In genomic region chr9:20599195-20599594, GRCh38 we compare ENCODE assay signal across 27 cellular contexts. TPM values are rescaled to one million over a fixed set of nuclear protein-coding genes. Genes with fewer than 3 reads are reported as not detected.
DNase-seq lines count a peak whose midpoint lies in the region; ATAC-seq and TF ChIP-seq lines count a peak whose summit lies in the region.
"Had no signal": no experiment of that assay in that cellular context is flagged by ENCODE, and none has a peak within 500 bp of the region (broad histone marks: within the 10 kb centered on the region; RNA-seq: fewer than 3 reads in every experiment).

No MANE protein-coding gene starts in this region.

- H3K27me3 Mint-ChIP-seq in nephron progenitor cell (ENCODE audit: low read depth, poor library complexity) = no peaks in the 10 kb centered on the region
- H3K27me3 Mint-ChIP-seq: activated CD8-positive, alpha-beta T cell treated with anti-CD3 and anti-CD28 coated beads for 36 hours; activated naive CD8-positive, alpha-beta T cell treated with anti-CD3 and anti-CD28 coated beads, Interleukin-2, amount 50 U/mL, for 24 hours; CD4-positive, CD25-positive, alpha-beta regulatory T cell; effector memory CD8-positive, alpha-beta T cell had no signal

- no peaks in the 10 kb centered on the region for H3K9me3 ChIP-seq in ascending aorta
- H3K9me3 ChIP-seq: left lung, spleen had no signal

- H3K36me3 Mint-ChIP-seq in nephron progenitor cell (ENCODE audit: low read depth) = peaks cover 58% of the 10 kb centered on the region
- H3K36me3 Mint-ChIP-seq: stimulated activated effector memory CD8-positive, alpha-beta T cell treated with anti-CD3 and anti-CD28 coated beads, Interleukin-12 subunit alpha, Interleukin-12 subunit beta, amount 100 ng/mL, for 72 hours had no signal

- ATAC-seq in GM21447 (IDR thresholded peaks at IDR 0.05; ENCODE audit: unreplicated experiment) = no peak
- ATAC-seq: activated CD8-positive, alpha-beta T cell treated with anti-CD3 and anti-CD28 coated beads for 36 hours; activated naive CD8-positive, alpha-beta T cell treated with anti-CD3 and anti-CD28 coated beads, Interleukin-2, amount 50 U/mL, for 24 hours; effector memory CD8-positive, alpha-beta T cell; left lung; stimulated activated effector memory CD8-positive, alpha-beta T cell treated with anti-CD3 and anti-CD28 coated beads, Interleukin-12 subunit alpha, Interleukin-12 subunit beta, amount 100 ng/mL, for 72 hours had no signal

- H4K20me1 ChIP-seq in KMS-11 (ENCODE audit: insufficient read depth) = no peaks in the 10 kb centered on the region

- intact Hi-C loops in ascending aorta (cut with DNase I) = no loop called here

- H3K4me1 Mint-ChIP-seq in nephron progenitor cell = peaks cover 49% of the 10 kb centered on the region

- H3K4me1 ChIP-seq in KMS-11 (ENCODE audit: low read depth, poor library complexity, severe bottlenecking) (peaks cover 70% of the 10 kb centered on the region), ascending aorta (peaks cover 0 to 7% of the 10 kb centered on the region in 2 donors)

- no peak overlapping the region for H3K4me3 ChIP-seq in KMS-11 (IDR thresholded peaks at IDR 0.05; ENCODE audit: insufficient read depth, low read depth, low read length)
- no peak overlapping the region for H3K4me3 ChIP-seq in epithelial cell of esophagus (ENCODE audit: low read length)
- no peak overlapping the region for H3K4me3 ChIP-seq in ascending aorta
- H3K4me3 ChIP-seq: left lung, PC-9, spleen had no signal

- H3K4me3 Mint-ChIP-seq in nephron progenitor cell = no peak overlapping the region
- H3K4me3 Mint-ChIP-seq: activated CD8-positive, alpha-beta T cell treated with anti-CD3 and anti-CD28 coated beads for 36 hours; activated naive CD8-positive, alpha-beta T cell treated with anti-CD3 and anti-CD28 coated beads, Interleukin-2, amount 50 U/mL, for 24 hours; effector memory CD8-positive, alpha-beta T cell; stimulated activated effector memory CD8-positive, alpha-beta T cell treated with anti-CD3 and anti-CD28 coated beads, Interleukin-12 subunit alpha, Interleukin-12 subunit beta, amount 100 ng/mL, for 72 hours had no signal

- DNase-seq in EH (ENCODE audit: low read depth) (peak; percentile 73), epithelial cell of esophagus (ENCODE audit: low read depth) (peak; percentile 8), nephron progenitor cell (no peak), HuH-7 (ENCODE audit: low spot score) (no peak), ascending aorta (ENCODE audit: low spot score in 2 of 2) (no peak)
- DNase-seq: activated CD8-positive, alpha-beta T cell treated with anti-CD3 and anti-CD28 coated beads for 36 hours; activated effector memory CD4-positive, alpha-beta T cell treated with Interleukin-2 at 50 U/mL for 16 hours; activated naive CD8-positive, alpha-beta T cell treated with anti-CD3 and anti-CD28 coated beads, Interleukin-2, amount 50 U/mL, for 24 hours; CD4-positive, CD25-positive, alpha-beta regulatory T cell; effector memory CD8-positive, alpha-beta T cell; foreskin melanocyte; GOT3; hippocampal formation; KBM-7; left lung; naive B cell; NCI-H1436 treated with DMSO at 0.1 percent for 48 hours; NCI-H524; NK-92 treated with Interleukin-12 subunit alpha and Interleukin-12 subunit beta, amount 100 ng/mL, for 24 hours; PC-9; retina; SHP77; spleen; stimulated activated CD4-positive, alpha-beta T cell treated with anti-CD3 and anti-CD28 coated beads, Interleukin-2, amount 100 ng/mL, for 48 hours had no signal

- no peaks in the 10 kb centered on the region for H3K27me3 ChIP-seq in KMS-11 (ENCODE audit: insufficient read depth, low read depth)
- H3K27me3 ChIP-seq in ascending aorta = no peaks in the 10 kb centered on the region
- H3K27me3 ChIP-seq: left lung, spleen had no signal

- H3K4me2 ChIP-seq in KMS-11 = peak overlapping the region; percentile 8; the same call in 1 of the 2 replicates
- H3K4me2 ChIP-seq: PC-9 had no signal

- no peak overlapping the region for H2AFZ ChIP-seq in KMS-11 (ENCODE audit: low read depth)
- H2AFZ ChIP-seq: PC-9 had no signal

- H3K27ac ChIP-seq in KMS-11 = no peak overlapping the region
- H3K27ac ChIP-seq in ascending aorta = no peak overlapping the region
- H3K27ac ChIP-seq: left lung, PC-9, spleen had no signal

- H3K27ac Mint-ChIP-seq in nephron progenitor cell = peak overlapping the region; percentile 64
- H3K27ac Mint-ChIP-seq: activated CD8-positive, alpha-beta T cell treated with anti-CD3 and anti-CD28 coated beads for 36 hours; activated naive CD8-positive, alpha-beta T cell treated with anti-CD3 and anti-CD28 coated beads, Interleukin-2, amount 50 U/mL, for 24 hours; naive B cell; stimulated activated effector memory CD8-positive, alpha-beta T cell treated with anti-CD3 and anti-CD28 coated beads, Interleukin-12 subunit alpha, Interleukin-12 subunit beta, amount 100 ng/mL, for 72 hours had no signal

- H3K9me3 Mint-ChIP-seq in nephron progenitor cell = peaks cover 17% of the 10 kb centered on the region
- H3K9me3 Mint-ChIP-seq: activated CD8-positive, alpha-beta T cell treated with anti-CD3 and anti-CD28 coated beads for 36 hours; activated naive CD8-positive, alpha-beta T cell treated with anti-CD3 and anti-CD28 coated beads, Interleukin-2, amount 50 U/mL, for 24 hours; CD4-positive, CD25-positive, alpha-beta regulatory T cell; effector memory CD8-positive, alpha-beta T cell; naive B cell; stimulated activated effector memory CD8-positive, alpha-beta T cell treated with anti-CD3 and anti-CD28 coated beads, Interleukin-12 subunit alpha, Interleukin-12 subunit beta, amount 100 ng/mL, for 72 hours had no signal

- TF ChIP-seq CTCF in KMS-11 (conservative IDR thresholded peaks at IDR 0.05; ENCODE audit: low read depth, low read length) (no peak), epithelial cell of esophagus (IDR thresholded peaks at IDR 0.05; ENCODE audit: insufficient read depth, low read depth, low read length, missing control alignments) (no peak), nephron progenitor cell (IDR thresholded peaks at IDR 0.05) (no peak), ascending aorta (IDR thresholded peaks at IDR 0.05) (no peak)

- H3K9ac ChIP-seq in KMS-11 = no peak overlapping the region

- no peaks in the 10 kb centered on the region for H3K36me3 ChIP-seq in KMS-11 (ENCODE audit: insufficient read depth)
- no peaks in the 10 kb centered on the region for H3K36me3 ChIP-seq in ascending aorta
- H3K36me3 ChIP-seq: left lung, spleen had no signal

- H3K79me2 ChIP-seq in KMS-11 (ENCODE audit: insufficient read depth, low read depth) = peaks cover 9% of the 10 kb centered on the region; the same call in 1 of the 2 replicates

RNA-seq across cellular contexts. Expression of gene MLLT3, which starts 23.1 kb away (rescaled TPM):
- 16.8 TPM for total RNA-seq in ascending aorta

Comparison
In these comparisons a context has a peak if more than half of its experiments do, and no peak if none do; other contexts are left out.
1. DNase-seq: peak in EH (single experiment) and epithelial cell of esophagus (single experiment); none in nephron progenitor cell (single experiment), HuH-7 (single experiment) and ascending aorta (0 of 2).